Comparison of ENCODE assay signal across 8 cellular contexts in genomic region chr15:74873756-74874424, GRCh38. TPM values are rescaled to one million over a fixed set of nuclear protein-coding genes. Genes with fewer than 3 reads are reported as not detected.
DNase-seq lines count a peak whose midpoint lies in the region; ATAC-seq lines count a peak whose summit lies in the region.

No MANE protein-coding gene starts in this region.

- H3K27ac Mint-ChIP-seq in IgD-negative memory B cell (peak overlapping the region in 2 of 3 donors; percentile 75 to 85), immature natural killer cell (peak overlapping the region; percentile 89 to 98 (median 95))
- peak overlapping the region; percentile 82 for H3K27ac Mint-ChIP-seq in activated naive CD8-positive, alpha-beta T cell treated with anti-CD3 and anti-CD28 coated beads, Interleukin-2, amount 50 U/mL, for 24 hours
- peak overlapping the region in 1 of 2 donors; percentile 52 for H3K27ac Mint-ChIP-seq in stimulated activated naive CD8-positive, alpha-beta T cell treated with anti-CD3 and anti-CD28 coated beads, Interleukin-15, amount 100 ng/mL, for 72 hours

- H3K4me3 Mint-ChIP-seq in IgD-negative memory B cell (peak overlapping the region; percentile 89 to 98 (median 96)), immature natural killer cell (peak overlapping the region; percentile 93 to 100 (median 99))
- peak overlapping the region; percentile 97 for H3K4me3 Mint-ChIP-seq in activated naive CD8-positive, alpha-beta T cell treated with anti-CD3 and anti-CD28 coated beads, Interleukin-2, amount 50 U/mL, for 24 hours
- peak overlapping the region; percentile 96 to 98 for H3K4me3 Mint-ChIP-seq in stimulated activated naive CD8-positive, alpha-beta T cell treated with anti-CD3 and anti-CD28 coated beads, Interleukin-15, amount 100 ng/mL, for 72 hours

- DNase-seq in DMS114 treated with DMSO at 0.1 percent for 48 hours (lab: John Stamatoyannopoulos, UW; ENCODE audit: unreplicated experiment) (peak; percentile 70), immature natural killer cell (no peak)
- DNase-seq in activated naive CD8-positive, alpha-beta T cell treated with anti-CD3 and anti-CD28 coated beads, Interleukin-2, amount 50 U/mL, for 24 hours, result peak; percentile 17
- peak in 1 of 2 donors; percentile 38 for DNase-seq in stimulated activated naive CD8-positive, alpha-beta T cell treated with anti-CD3 and anti-CD28 coated beads, Interleukin-15, amount 100 ng/mL, for 72 hours

- no peak for ATAC-seq in activated naive CD8-positive, alpha-beta T cell treated with anti-CD3 and anti-CD28 coated beads, Interleukin-2, amount 50 U/mL, for 24 hours
- no peak for ATAC-seq in stimulated activated naive CD8-positive, alpha-beta T cell treated with anti-CD3 and anti-CD28 coated beads, Interleukin-15, amount 100 ng/mL, for 72 hours
- ATAC-seq in GM18858 (IDR thresholded peaks at IDR 0.05; ENCODE audit: unreplicated experiment), result no peak
- ATAC-seq in HG03571 (IDR thresholded peaks at IDR 0.05; ENCODE audit: unreplicated experiment), result no peak
- ATAC-seq in GM21515 (IDR thresholded peaks at IDR 0.05; ENCODE audit: unreplicated experiment), result no peak

- H3K4me1 Mint-ChIP-seq in IgD-negative memory B cell (peaks cover 26 to 27% (median 27%) of the 10 kb centered on the region in 3 donors), immature natural killer cell (peaks cover 41 to 48% of the 10 kb centered on the region in 2 donors)
- peaks cover 45% of the 10 kb centered on the region for H3K4me1 Mint-ChIP-seq in activated naive CD8-positive, alpha-beta T cell treated with anti-CD3 and anti-CD28 coated beads, Interleukin-2, amount 50 U/mL, for 24 hours
- peaks cover 61% of the 10 kb centered on the region for H3K4me1 Mint-ChIP-seq in stimulated activated naive CD8-positive, alpha-beta T cell treated with anti-CD3 and anti-CD28 coated beads, Interleukin-15, amount 100 ng/mL, for 72 hours

- H3K9me3 Mint-ChIP-seq in IgD-negative memory B cell, result no peaks in the 10 kb centered on the region
- no peaks in the 10 kb centered on the region for H3K9me3 Mint-ChIP-seq in activated naive CD8-positive, alpha-beta T cell treated with anti-CD3 and anti-CD28 coated beads, Interleukin-2, amount 50 U/mL, for 24 hours
- no peaks in the 10 kb centered on the region for H3K9me3 Mint-ChIP-seq in immature natural killer cell
- peaks cover 0 to 7% of the 10 kb centered on the region in 2 donors for H3K9me3 Mint-ChIP-seq in stimulated activated naive CD8-positive, alpha-beta T cell treated with anti-CD3 and anti-CD28 coated beads, Interleukin-15, amount 100 ng/mL, for 72 hours

- H3K36me3 Mint-ChIP-seq in IgD-negative memory B cell, result no peaks in the 10 kb centered on the region
- H3K36me3 Mint-ChIP-seq in activated naive CD8-positive, alpha-beta T cell treated with anti-CD3 and anti-CD28 coated beads, Interleukin-2, amount 50 U/mL, for 24 hours (ENCODE audit: low read depth), result peaks cover 14% of the 10 kb centered on the region
- H3K36me3 Mint-ChIP-seq in immature natural killer cell, result peaks cover 0 to 5% (median 4%) of the 10 kb centered on the region in 3 donors

- H3K27me3 Mint-ChIP-seq in IgD-negative memory B cell (no peaks in the 10 kb centered on the region), immature natural killer cell (ENCODE audit: low read depth in 3 of 3) (peaks cover 1 to 12% (median 9%) of the 10 kb centered on the region in 3 donors)
- no peaks in the 10 kb centered on the region for H3K27me3 Mint-ChIP-seq in activated naive CD8-positive, alpha-beta T cell treated with anti-CD3 and anti-CD28 coated beads, Interleukin-2, amount 50 U/mL, for 24 hours
- no peaks in the 10 kb centered on the region for H3K27me3 Mint-ChIP-seq in stimulated activated naive CD8-positive, alpha-beta T cell treated with anti-CD3 and anti-CD28 coated beads, Interleukin-15, amount 100 ng/mL, for 72 hours

RNA-seq across cellular contexts. Expression of gene SCAMP2, which starts 0.7 kb away (rescaled TPM):
- polyA plus RNA-seq in IgD-negative memory B cell (157 TPM), immature natural killer cell (100 to 1,000 TPM; 115 to 181 (median 141) TPM)

RNA-seq across cellular contexts. Expression of gene MPI, which starts 16.0 kb away (rescaled TPM):
- polyA plus RNA-seq in IgD-negative memory B cell, result 43.0 TPM
- 10 to 100 TPM; 38.3 to 42.0 (median 40.9) TPM for polyA plus RNA-seq in immature natural killer cell

RNA-seq across cellular contexts. Expression of gene ULK3, which starts 30.9 kb away (rescaled TPM):
- polyA plus RNA-seq in IgD-negative memory B cell (25.2 TPM), immature natural killer cell (10 to 100 TPM; 26.0 to 48.4 (median 32.0) TPM)

RNA-seq across cellular contexts. Expression of gene FAM219B, which starts 32.8 kb away (rescaled TPM):
- 42.7 TPM for polyA plus RNA-seq in IgD-negative memory B cell
- polyA plus RNA-seq in immature natural killer cell, result 10 to 100 TPM in 2 of 3 donors, 1 to 10 TPM in 1; 9.5 to 29.6 (median 24.8) TPM

RNA-seq across cellular contexts. Expression of gene CPLX3, which starts 47.5 kb away (rescaled TPM):
- polyA plus RNA-seq in IgD-negative memory B cell (not detected), immature natural killer cell (not detected)

Comparison
In these comparisons a context has a peak if more than half of its experiments do, and no peak if none do; other contexts are left out.
1. DNase-seq: peak in DMS114 treated with DMSO at 0.1 percent for 48 hours (single experiment) and activated naive CD8-positive, alpha-beta T cell treated with anti-CD3 and anti-CD28 coated beads, Interleukin-2, amount 50 U/mL, for 24 hours (single experiment); none in immature natural killer cell (0 of 3).
2. Peak in every context shown above with its lines, with median percentiles within 50 percentile points of each other: H3K4me3 Mint-ChIP-seq.